ENCODE assay signal across 1 cellular context in genomic region chr9:2017209-2017458, GRCh38.
TF ChIP-seq lines count a peak whose summit lies in the region.

No MANE protein-coding gene starts in this region.

TF ChIP-seq in GM12878, 131 proteins besides CTCF, POLR2A, EP300 and RAD21 (continued from another document):
- TF ChIP-seq TCF3 (IDR thresholded peaks at IDR 0.05; ENCODE audit: borderline replicate concordance, insufficient read depth, low read depth, low read length) (0 out of 2 replicates have a peak, but pooled peaks have one; percentile 25), IKZF2 (IDR thresholded peaks at IDR 0.05) (no peak), ATF3 (IDR thresholded peaks at IDR 0.05; ENCODE audit: borderline replicate concordance, extremely low read depth, low read depth, low read length) (no peak), TBL1XR1 (IDR thresholded peaks at IDR 0.05; ENCODE audit: low read depth, low read length) (no peak), CBX5 (IDR thresholded peaks at IDR 0.05; ENCODE audit: low read depth) (0 out of 2 replicates have a peak, but pooled peaks have one; percentile 6), NR2C2 (IDR thresholded peaks at IDR 0.05; ENCODE audit: borderline replicate concordance, control insufficient read depth, insufficient read length, low read depth) (no peak), USF1 (IDR thresholded peaks at IDR 0.05; ENCODE audit: borderline replicate concordance, extremely low read length, insufficient read depth, low read depth, low read length) (no peak), CBFB (IDR thresholded peaks at IDR 0.05; ENCODE audit: low read depth) (no peak), IRF5 (IDR thresholded peaks at IDR 0.05; ENCODE audit: borderline replicate concordance) (no peak)
